ENCODE assay signal across 17 cellular contexts in the genomic region with DNA sequence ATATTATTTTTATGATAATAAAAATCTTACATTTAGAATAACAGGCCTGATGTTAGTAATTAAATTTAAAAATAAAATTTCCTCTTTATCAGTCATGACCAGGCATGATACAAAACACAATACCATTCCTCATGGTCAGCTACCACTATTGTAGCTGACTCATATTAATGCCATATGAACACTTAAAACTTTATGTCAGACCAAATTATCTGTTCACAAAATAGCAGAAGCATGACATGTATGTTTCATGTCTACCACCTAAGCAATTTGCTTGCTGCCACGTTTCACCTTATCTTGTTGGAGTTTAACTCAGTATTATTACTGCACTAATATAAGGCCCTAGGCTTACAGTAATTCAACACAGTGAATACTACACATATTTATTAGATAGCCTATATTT.
"Had no signal": no experiment of that assay in that cellular context is flagged by ENCODE, and none has a peak within 500 bp of the region (broad histone marks: within the 10 kb centered on the region; RNA-seq: fewer than 3 reads in every experiment).

No MANE protein-coding gene starts in this region.

- FAIRE-seq: colon had no signal

- H3K36me3 ChIP-seq: esophagus squamous epithelium, gastroesophageal sphincter, ovary, tibial artery, upper lobe of right lung, vagina had no signal

- DNase-seq: effector memory CD8-positive, alpha-beta T cell; esophagus squamous epithelium; glutamatergic neuron; islet precursor cell; mucosa of descending colon; naive thymus-derived CD8-positive, alpha-beta T cell; nucleus accumbens; ovary; right cardiac atrium; stimulated activated CD4-positive, alpha-beta T cell treated with anti-CD3 and anti-CD28 coated beads, Interleukin-2, amount 100 ng/mL, for 48 hours; stimulated activated CD8-positive, alpha-beta memory T cell treated with anti-CD3 and anti-CD28 coated beads, Interleukin-4, amount 100 ng/mL, for 48 hours; tibial artery; upper lobe of right lung had no signal

- H3K4me3 ChIP-seq: esophagus squamous epithelium, gastroesophageal sphincter, mucosa of descending colon, ovary, smooth muscle cell, tibial artery, upper lobe of right lung, vagina had no signal

- H3K27me3 ChIP-seq: esophagus squamous epithelium, gastroesophageal sphincter, ovary, tibial artery, upper lobe of right lung, vagina had no signal
